In genomic region chr3:196051336-196052076, GRCh38 we compare ENCODE assay signal across 22 cellular contexts. TPM values are rescaled to one million over a fixed set of nuclear protein-coding genes. Genes with fewer than 3 reads are reported as not detected.
A peak's percentile ranks its signal among the peaks of the same experiment; 100 is the strongest.
DNase-seq lines count a peak whose midpoint lies in the region; ATAC-seq and TF ChIP-seq lines count a peak whose summit lies in the region.
"Had no signal": no experiment of that assay in that cellular context is flagged by ENCODE, and none has a peak within 500 bp of the region (broad histone marks: within the 10 kb centered on the region; RNA-seq: fewer than 3 reads in every experiment).

No MANE protein-coding gene starts in this region.

- intact Hi-C loops in activated CD8-positive, alpha-beta T cell treated with anti-CD3 and anti-CD28 coated beads for 36 hours (cut with micrococcal nuclease) = no loop called here

- H3K4me3 Mint-ChIP-seq in activated CD8-positive, alpha-beta T cell treated with anti-CD3 and anti-CD28 coated beads for 36 hours = no peak overlapping the region
- no peak overlapping the region for H3K4me3 Mint-ChIP-seq in activated CD8-positive, alpha-beta T cell treated with anti-CD3 and anti-CD28 coated beads, Interleukin-2, amount 10 ng/mL, durations not matched to agents 7 days and 5 days
- no peak overlapping the region for H3K4me3 Mint-ChIP-seq in GM23338
- H3K4me3 Mint-ChIP-seq in WTC11 = no peak overlapping the region
- H3K4me3 Mint-ChIP-seq in nephron progenitor cell = no peak overlapping the region
- H3K4me3 Mint-ChIP-seq in immature natural killer cell = no peak overlapping the region

- H3K27me3 ChIP-seq in GM23338 (ENCODE audit: insufficient read depth) = no peaks in the 10 kb centered on the region
- H3K27me3 ChIP-seq: esophagus muscularis mucosa, foreskin keratinocyte, heart left ventricle, ovary, upper lobe of left lung had no signal

- POLR2A ChIA-PET in activated CD8-positive, alpha-beta T cell treated with anti-CD3 and anti-CD28 coated beads for 36 hours (lab: Charles Lee) = interaction anchor here (1.3 to 4.4 kb wide), 2 partner anchors 10 to 22 kb away, joined by 3 to 21 read pairs; no protein-coding TSS in a partner anchor
- POLR2A ChIA-PET in activated CD8-positive, alpha-beta T cell treated with anti-CD3 and anti-CD28 coated beads, Interleukin-2, amount 10 ng/mL, durations not matched to agents 7 days and 5 days (lab: Charles Lee) = interaction anchor here (0.8 to 0.9 kb wide), 2 partner anchors 9 to 17 kb away, joined by 3 read pairs; no protein-coding TSS in a partner anchor
- POLR2A ChIA-PET in WTC11 (lab: Charles Lee) = no interaction called here

- H3K9me2 ChIP-seq in GM23338 (ENCODE audit: insufficient read depth) = no peaks in the 10 kb centered on the region

- no peak overlapping the region for H3K4me3 ChIP-seq in GM23338
- H3K4me3 ChIP-seq: coronary artery, esophagus muscularis mucosa, heart left ventricle, ovary, smooth muscle cell, upper lobe of left lung had no signal

- peaks cover 66% of the 10 kb centered on the region for H3K36me3 ChIP-seq in GM23338 (ENCODE audit: insufficient read depth)

- peaks cover 73% of the 10 kb centered on the region for H3K36me3 Mint-ChIP-seq in activated CD8-positive, alpha-beta T cell treated with anti-CD3 and anti-CD28 coated beads for 36 hours (ENCODE audit: low read depth)
- peaks cover 67% of the 10 kb centered on the region for H3K36me3 Mint-ChIP-seq in activated CD8-positive, alpha-beta T cell treated with anti-CD3 and anti-CD28 coated beads, Interleukin-2, amount 10 ng/mL, durations not matched to agents 7 days and 5 days (ENCODE audit: low read depth)
- H3K36me3 Mint-ChIP-seq in GM23338 (ENCODE audit: low read depth) = peaks cover 83% of the 10 kb centered on the region
- peaks cover 67% of the 10 kb centered on the region for H3K36me3 Mint-ChIP-seq in WTC11
- H3K36me3 Mint-ChIP-seq in nephron progenitor cell (ENCODE audit: low read depth) = peaks cover 56% of the 10 kb centered on the region
- H3K36me3 Mint-ChIP-seq in immature natural killer cell = peaks cover 19 to 44% (median 36%) of the 10 kb centered on the region in 3 donors

- H3K4me2 ChIP-seq in GM23338 = no peak overlapping the region
- H3K4me2 ChIP-seq: KMS-11, smooth muscle cell had no signal

- H4K20me1 ChIP-seq in GM23338 (replicated peaks; ENCODE audit: insufficient read depth) = peaks cover 16% of the 10 kb centered on the region

- H3K9me3 Mint-ChIP-seq in activated CD8-positive, alpha-beta T cell treated with anti-CD3 and anti-CD28 coated beads for 36 hours = no peaks in the 10 kb centered on the region
- H3K9me3 Mint-ChIP-seq in activated CD8-positive, alpha-beta T cell treated with anti-CD3 and anti-CD28 coated beads, Interleukin-2, amount 10 ng/mL, durations not matched to agents 7 days and 5 days (ENCODE audit: insufficient read depth) = no peaks in the 10 kb centered on the region
- H3K9me3 Mint-ChIP-seq in GM23338 (no peaks in the 10 kb centered on the region), WTC11 (no peaks in the 10 kb centered on the region), nephron progenitor cell (no peaks in the 10 kb centered on the region), immature natural killer cell (no peaks in the 10 kb centered on the region)

- peak overlapping the region; percentile 34 for H3K27ac Mint-ChIP-seq in activated CD8-positive, alpha-beta T cell treated with anti-CD3 and anti-CD28 coated beads for 36 hours
- no peak overlapping the region for H3K27ac Mint-ChIP-seq in activated CD8-positive, alpha-beta T cell treated with anti-CD3 and anti-CD28 coated beads, Interleukin-2, amount 10 ng/mL, durations not matched to agents 7 days and 5 days
- no peak overlapping the region; the same call in 1 of the 2 replicates for H3K27ac Mint-ChIP-seq in GM23338
- peak overlapping the region; percentile 88 for H3K27ac Mint-ChIP-seq in WTC11
- H3K27ac Mint-ChIP-seq in nephron progenitor cell = peak overlapping the region; percentile 93
- H3K27ac Mint-ChIP-seq in immature natural killer cell = no peak overlapping the region

- no peak for TF ChIP-seq CTCF in activated CD8-positive, alpha-beta T cell treated with anti-CD3 and anti-CD28 coated beads for 36 hours (IDR thresholded peaks at IDR 0.05)
- TF ChIP-seq CTCF in GM23338 (conservative IDR thresholded peaks at IDR 0.05; ENCODE audit: low read depth in 2 of 2) (no peak), WTC11 (IDR thresholded peaks at IDR 0.05) (no peak), nephron progenitor cell (IDR thresholded peaks at IDR 0.05) (no peak)

- no peak overlapping the region for H2AFZ ChIP-seq in GM23338

- no peak for DNase-seq in activated CD8-positive, alpha-beta T cell treated with anti-CD3 and anti-CD28 coated beads for 36 hours
- DNase-seq in activated CD8-positive, alpha-beta T cell treated with anti-CD3 and anti-CD28 coated beads, Interleukin-2, amount 10 ng/mL, durations not matched to agents 7 days and 5 days = no peak
- DNase-seq in GM23338 (ENCODE audit: low spot score) = no peak
- no peak for DNase-seq in WTC11 (ENCODE audit: low spot score)
- DNase-seq in nephron progenitor cell = no peak
- DNase-seq in immature natural killer cell = no peak
- no peak for DNase-seq in DMS 273 treated with DMSO at 0.1 percent for 48 hours (lab: John Stamatoyannopoulos, UW)
- DNase-seq: ACHN; foreskin keratinocyte; heart left ventricle; NCI-H146; ovary; retina; stimulated activated CD4-positive, alpha-beta T cell treated with anti-CD3 and anti-CD28 coated beads, Interleukin-2, amount 100 ng/mL, for 24 hours; upper lobe of left lung; WERI-Rb-1 had no signal

- H3K4me1 ChIP-seq in GM23338 (ENCODE audit: insufficient read depth) = 0 out of 2 replicates have a peak, but pooled peaks cover 1% of the 10 kb centered on the region
- H3K4me1 ChIP-seq: esophagus muscularis mucosa, foreskin keratinocyte, heart left ventricle, upper lobe of left lung had no signal

- peaks cover 13% of the 10 kb centered on the region for H3F3A ChIP-seq in GM23338 (replicated peaks; ENCODE audit: low read depth)

- H3K4me1 Mint-ChIP-seq in activated CD8-positive, alpha-beta T cell treated with anti-CD3 and anti-CD28 coated beads for 36 hours (ENCODE audit: low read depth) = peaks cover 11% of the 10 kb centered on the region
- no peaks in the 10 kb centered on the region for H3K4me1 Mint-ChIP-seq in activated CD8-positive, alpha-beta T cell treated with anti-CD3 and anti-CD28 coated beads, Interleukin-2, amount 10 ng/mL, durations not matched to agents 7 days and 5 days (ENCODE audit: low read depth)
- H3K4me1 Mint-ChIP-seq in GM23338 = no peaks in the 10 kb centered on the region
- H3K4me1 Mint-ChIP-seq in WTC11 = no peaks in the 10 kb centered on the region
- H3K4me1 Mint-ChIP-seq in nephron progenitor cell = peaks cover 14% of the 10 kb centered on the region
- no peaks in the 10 kb centered on the region for H3K4me1 Mint-ChIP-seq in immature natural killer cell

- H3K27ac ChIP-seq in GM23338 (ENCODE audit: low read depth) = peak overlapping the region; percentile 64; the same call in 1 of the 2 replicates
- H3K27ac ChIP-seq: coronary artery, esophagus muscularis mucosa, foreskin keratinocyte, heart left ventricle, KMS-11, ovary, upper lobe of left lung, WERI-Rb-1 had no signal

- CTCF ChIA-PET in activated CD8-positive, alpha-beta T cell treated with anti-CD3 and anti-CD28 coated beads for 36 hours (lab: Charles Lee) = interaction anchor here (4.9 kb wide), 1 partner anchor 21 kb away, joined by 31 read pairs; no protein-coding TSS in a partner anchor
- CTCF ChIA-PET in activated CD8-positive, alpha-beta T cell treated with anti-CD3 and anti-CD28 coated beads, Interleukin-2, amount 10 ng/mL, durations not matched to agents 7 days and 5 days (lab: Charles Lee) = interaction anchor here (4.8 kb wide), 1 partner anchor 22 kb away, joined by 17 read pairs; no protein-coding TSS in a partner anchor
- CTCF ChIA-PET in WTC11 (lab: Charles Lee) = no interaction called here

- no peaks in the 10 kb centered on the region for H3K79me2 ChIP-seq in GM23338 (replicated peaks; ENCODE audit: insufficient read depth)

- no peaks in the 10 kb centered on the region for H3K27me3 Mint-ChIP-seq in activated CD8-positive, alpha-beta T cell treated with anti-CD3 and anti-CD28 coated beads for 36 hours
- H3K27me3 Mint-ChIP-seq in activated CD8-positive, alpha-beta T cell treated with anti-CD3 and anti-CD28 coated beads, Interleukin-2, amount 10 ng/mL, durations not matched to agents 7 days and 5 days (ENCODE audit: low read depth) = no peaks in the 10 kb centered on the region
- H3K27me3 Mint-ChIP-seq in GM23338 (ENCODE audit: insufficient read depth, low read depth, poor library complexity) (peaks cover 11% of the 10 kb centered on the region), WTC11 (ENCODE audit: low read depth) (no peaks in the 10 kb centered on the region), nephron progenitor cell (ENCODE audit: low read depth, poor library complexity) (peaks cover 3% of the 10 kb centered on the region), immature natural killer cell (ENCODE audit: low read depth in 3 of 3) (no peaks in the 10 kb centered on the region)

- ATAC-seq in activated CD8-positive, alpha-beta T cell treated with anti-CD3 and anti-CD28 coated beads for 36 hours = no peak
- ATAC-seq in activated CD8-positive, alpha-beta T cell treated with anti-CD3 and anti-CD28 coated beads, Interleukin-2, amount 10 ng/mL, durations not matched to agents 7 days and 5 days = no peak
- ATAC-seq in GM23338 = no peak
- ATAC-seq in WTC11 = no peak
- no peak for ATAC-seq in GM21619 (IDR thresholded peaks at IDR 0.05; ENCODE audit: unreplicated experiment)
- ATAC-seq: foreskin keratinocyte, HCT116, heart left ventricle had no signal

TF ChIP-seq in WTC11, 78 proteins besides CTCF, POLR2A, EP300 and RAD21 (continues in another document):
- TF ChIP-seq, protein P1, sequence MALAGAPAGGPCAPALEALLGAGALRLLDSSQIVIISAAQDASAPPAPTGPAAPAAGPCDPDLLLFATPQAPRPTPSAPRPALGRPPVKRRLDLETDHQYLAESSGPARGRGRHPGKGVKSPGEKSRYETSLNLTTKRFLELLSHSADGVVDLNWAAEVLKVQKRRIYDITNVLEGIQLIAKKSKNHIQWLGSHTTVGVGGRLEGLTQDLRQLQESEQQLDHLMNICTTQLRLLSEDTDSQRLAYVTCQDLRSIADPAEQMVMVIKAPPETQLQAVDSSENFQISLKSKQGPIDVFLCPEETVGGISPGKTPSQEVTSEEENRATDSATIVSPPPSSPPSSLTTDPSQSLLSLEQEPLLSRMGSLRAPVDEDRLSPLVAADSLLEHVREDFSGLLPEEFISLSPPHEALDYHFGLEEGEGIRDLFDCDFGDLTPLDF (CRISPR knock-in tag; IDR thresholded peaks at IDR 0.05) = no peak
- TF ChIP-seq FOXJ3 (CRISPR knock-in tag; IDR thresholded peaks at IDR 0.05; ENCODE audit: borderline replicate concordance) = no peak

RNA-seq across cellular contexts. Expression of gene TFRC, which starts 30.4 kb away (rescaled TPM):
- total RNA-seq in activated CD8-positive, alpha-beta T cell treated with anti-CD3 and anti-CD28 coated beads for 36 hours = 100 to 1,000 TPM; 521 to 524 TPM
- total RNA-seq in activated CD8-positive, alpha-beta T cell treated with anti-CD3 and anti-CD28 coated beads, Interleukin-2, amount 10 ng/mL, durations not matched to agents 7 days and 5 days = 100 to 1,000 TPM; 282 to 298 TPM
- total RNA-seq in GM23338 (2014; rRNA removed; shearing (Covaris generic)) = 179 and 187 TPM in 2 replicates
- polyA plus RNA-seq in GM23338 (2016; fragmentation: Nextera tagmentation; extraction: Ambion mirVana) (29.3 and 35.5 TPM in 2 replicates), immature natural killer cell (10 to 100 TPM in 1 of 3 donors, 1 to 10 TPM in 2; 8.9 to 11.0 (median 9.7) TPM)
- 92.8 to 143 TPM (median 93.4 TPM) in 3 replicates for total RNA-seq in WTC11 (2021)

Comparison
In these comparisons a context has a peak if more than half of its experiments do, and no peak if none do; other contexts are left out.
1. H3K27ac Mint-ChIP-seq: peak in activated CD8-positive, alpha-beta T cell treated with anti-CD3 and anti-CD28 coated beads for 36 hours (single experiment), WTC11 (single experiment) and nephron progenitor cell (single experiment); none in activated CD8-positive, alpha-beta T cell treated with anti-CD3 and anti-CD28 coated beads, Interleukin-2, amount 10 ng/mL, durations not matched to agents 7 days and 5 days (single experiment), GM23338 (single experiment) and immature natural killer cell (0 of 6).